Comparison of ENCODE assay signal across 1 cellular context in genomic region chr20:58693226-58694006, GRCh38.
TF ChIP-seq lines count a peak whose summit lies in the region.

No MANE protein-coding gene starts in this region.

TF ChIP-seq in GM23338, 12 proteins besides CTCF, POLR2A, EP300 and RAD21 (continued from another document):
- TF ChIP-seq EZH2phosphoT487 (IDR thresholded peaks at IDR 0.05; ENCODE audit: unreplicated experiment) (no peak), REST (IDR thresholded peaks at IDR 0.05; ENCODE audit: unreplicated experiment) (no peak)
